Comparison of ENCODE assay signal across 13 cellular contexts in the genomic region with DNA sequence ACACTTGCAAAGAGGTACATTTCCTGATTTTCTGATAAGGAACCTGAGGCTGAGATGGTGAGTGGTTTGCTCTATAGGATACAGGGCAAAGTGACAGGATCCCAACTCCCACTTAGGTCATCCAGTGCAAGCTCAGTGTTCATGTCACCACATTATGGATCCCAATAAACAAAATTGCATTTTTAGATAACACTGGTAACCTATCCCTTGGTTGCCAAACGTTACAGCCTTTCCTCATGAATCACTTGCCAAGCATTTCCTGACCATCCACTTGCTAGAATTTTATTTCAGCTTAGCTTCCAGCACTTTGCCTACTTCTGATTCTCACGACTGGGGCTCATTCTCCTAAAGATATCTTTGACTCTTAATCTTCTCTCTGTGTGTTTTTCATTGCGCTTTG.
A peak's percentile ranks its signal among the peaks of the same experiment; 100 is the strongest.
DNase-seq lines count a peak whose midpoint lies in the region; ATAC-seq, FAIRE-seq and TF ChIP-seq lines count a peak whose summit lies in the region.
"Had no signal": no experiment of that assay in that cellular context is flagged by ENCODE, and none has a peak within 500 bp of the region (broad histone marks: within the 10 kb centered on the region; RNA-seq: fewer than 3 reads in every experiment).

No MANE protein-coding gene starts in this region.

- H2BK12ac ChIP-seq in H1 (ENCODE audit: low read depth, low read length), result no peak overlapping the region

- WGBS in H1 (ENCODE audit: extremely low coverage in 1 of 2, insufficient coverage in 1 of 2, insufficient read length in 1 of 2, insufficient replicate concordance in 2 of 2, low coverage in 1 of 2, low lambda C conversion rate in 2 of 2, missing lambda C conversion rate in 1 of 2), 2 experiments, result 88% methylated on average over 3 of the region's 3 CpGs; no CpG with 5 or more reads in 1 of the 2 experiments

- no peaks in the 10 kb centered on the region for H3K4me1 Mint-ChIP-seq in activated CD4-positive, alpha-beta memory T cell treated with anti-CD3 and anti-CD28 coated beads for 36 hours (ENCODE audit: low read depth)

- no peak overlapping the region for H3K9ac ChIP-seq in H1 (replicated peaks in 1 of 4; ENCODE audit: extremely low read depth in 1 of 4, low read depth in 3 of 4, low read length in 3 of 4)

- H3K4me3 Mint-ChIP-seq in activated CD4-positive, alpha-beta memory T cell treated with anti-CD3 and anti-CD28 coated beads for 36 hours, result no peak overlapping the region
- H3K4me3 Mint-ChIP-seq: activated naive CD8-positive, alpha-beta T cell; CD4-positive, alpha-beta T cell had no signal

- H3K27me3 Mint-ChIP-seq in activated CD4-positive, alpha-beta memory T cell treated with anti-CD3 and anti-CD28 coated beads for 36 hours, result no peaks in the 10 kb centered on the region
- H3K27me3 Mint-ChIP-seq: activated naive CD8-positive, alpha-beta T cell; CD4-positive, alpha-beta T cell had no signal

- H3K9me3 Mint-ChIP-seq in activated CD4-positive, alpha-beta memory T cell treated with anti-CD3 and anti-CD28 coated beads for 36 hours, result peaks cover 2% of the 10 kb centered on the region

- H3K79me2 ChIP-seq in H1 (ENCODE audit: control insufficient read depth in 1 of 2, insufficient read depth in 2 of 2, low read length in 2 of 2), result no peaks in the 10 kb centered on the region
- no peaks in the 10 kb centered on the region for H3K79me2 ChIP-seq in osteoblast (ENCODE audit: insufficient read depth, low read length)

- no peak overlapping the region for H3K23ac ChIP-seq in H1 (ENCODE audit: insufficient read length)

- intact Hi-C loops in activated CD4-positive, alpha-beta memory T cell treated with anti-CD3 and anti-CD28 coated beads for 36 hours (cut with micrococcal nuclease), result no loop called here

- H4K91ac ChIP-seq in H1 (replicated peaks; ENCODE audit: insufficient read length, low read length), result no peak overlapping the region

- TF ChIP-seq RAD21 in H1 (IDR thresholded peaks at IDR 0.05 in 1 of 2, conservative IDR thresholded peaks at IDR 0.05 in 1 of 2; ENCODE audit: low read depth in 2 of 2, low read length in 2 of 2), result no peak

- H3K27me3 ChIP-seq in H1 (replicated peaks in 1 of 4; ENCODE audit: control insufficient read depth in 3 of 4, extremely low read depth in 1 of 4, insufficient read depth in 3 of 4, low read length in 3 of 4) (no peaks in the 10 kb centered on the region), osteoblast (ENCODE audit: insufficient read depth, low read length) (no peaks in the 10 kb centered on the region)

- peak; percentile 67 for DNase-seq in Daoy (ENCODE audit: low read depth)
- peak; percentile 68 for DNase-seq in RCC 7860 (ENCODE audit: low spot score)
- no peak for DNase-seq in H1 (ENCODE audit: low read depth in 1 of 2, low spot score in 2 of 2)
- peak; percentile 44 for DNase-seq in osteoblast (ENCODE audit: insufficient read length, low spot score, missing footprints)
- no peak for DNase-seq in putamen (ENCODE audit: low spot score)
- DNase-seq in activated CD4-positive, alpha-beta memory T cell treated with anti-CD3 and anti-CD28 coated beads for 36 hours, result no peak
- DNase-seq: CD4-positive, alpha-beta T cell; islet precursor cell; stimulated activated CD4-positive, alpha-beta T cell treated with anti-CD3 and anti-CD28 coated beads, Interleukin-2, amount 100 ng/mL, for 48 hours had no signal

- H3K36me3 ChIP-seq in H1 (ENCODE audit: control insufficient read depth in 2 of 4, insufficient read depth in 4 of 4, low read length in 3 of 4) (no peaks in the 10 kb centered on the region), osteoblast (ENCODE audit: insufficient read depth, low read length) (no peaks in the 10 kb centered on the region)

- H3K4me3 ChIP-seq in H1 (ENCODE audit: extremely low read depth in 1 of 4, insufficient read depth in 2 of 4, low read depth in 3 of 4, low read length in 4 of 4) (no peak overlapping the region), osteoblast (ENCODE audit: insufficient read depth, low read length) (no peak overlapping the region)

- H4K5ac ChIP-seq in H1 (ENCODE audit: insufficient read length, low read depth, low read length), result no peak overlapping the region

- peaks cover 23% of the 10 kb centered on the region for H3K36me3 Mint-ChIP-seq in activated CD4-positive, alpha-beta memory T cell treated with anti-CD3 and anti-CD28 coated beads for 36 hours

- no peak overlapping the region for H2AK5ac ChIP-seq in H1 (ENCODE audit: low read depth, low read length)

- H4K20me1 ChIP-seq in H1 (replicated peaks in 1 of 2; ENCODE audit: control insufficient read depth in 1 of 2, insufficient read depth in 2 of 2, low read length in 2 of 2) (no peaks in the 10 kb centered on the region), osteoblast (ENCODE audit: insufficient read depth, low read length) (no peaks in the 10 kb centered on the region)

- H3K79me1 ChIP-seq in H1 (ENCODE audit: low read depth, low read length), result no peaks in the 10 kb centered on the region

- no peak overlapping the region for H4K8ac ChIP-seq in H1 (ENCODE audit: extremely low read depth, insufficient read depth, low read length)

- H2AFZ ChIP-seq in H1 (ENCODE audit: low read length), result no peak overlapping the region
- no peak overlapping the region for H2AFZ ChIP-seq in osteoblast (ENCODE audit: low read length)

- H3K23me2 ChIP-seq in H1 (ENCODE audit: low read depth, low read length), result no peaks in the 10 kb centered on the region

- no peak overlapping the region for H3K14ac ChIP-seq in H1 (ENCODE audit: insufficient read length)

- no peak overlapping the region for H2BK15ac ChIP-seq in H1 (ENCODE audit: low read length)

- CTCF ChIA-PET in H1 (lab: Charles Lee; ENCODE audit: partially characterized antibody), result no interaction called here
- CTCF ChIA-PET in activated CD4-positive, alpha-beta memory T cell treated with anti-CD3 and anti-CD28 coated beads for 36 hours (lab: Charles Lee), result no interaction called here

- ATAC-seq in HG03108 (IDR thresholded peaks at IDR 0.05; ENCODE audit: unreplicated experiment) (no peak), HG02798 (IDR thresholded peaks at IDR 0.05; ENCODE audit: poor library complexity, unreplicated experiment) (no peak)
- ATAC-seq: SK-N-SH treated with all-trans-retinoic acid at 6 μM for 48 hours had no signal

- no peak overlapping the region for H3K4ac ChIP-seq in H1 (replicated peaks; ENCODE audit: insufficient read length, low read depth, low read length)

- H3K4me1 ChIP-seq in H1 (replicated peaks in 1 of 4; ENCODE audit: control insufficient read depth in 3 of 4, insufficient read depth in 4 of 4, low read length in 3 of 4) (no peaks in the 10 kb centered on the region), osteoblast (ENCODE audit: insufficient read depth, low read length) (peaks cover 6% of the 10 kb centered on the region)

- TF ChIP-seq POLR2A in H1 (IDR thresholded peaks at IDR 0.05; ENCODE audit: control extremely low read depth in 1 of 2, low read depth in 2 of 2, low read length in 2 of 2), result no peak

- no peak overlapping the region for H3K27ac Mint-ChIP-seq in activated CD4-positive, alpha-beta memory T cell treated with anti-CD3 and anti-CD28 coated beads for 36 hours
- H3K27ac Mint-ChIP-seq: activated naive CD8-positive, alpha-beta T cell; CD4-positive, alpha-beta T cell had no signal

- no peak overlapping the region for H2BK5ac ChIP-seq in H1 (ENCODE audit: low read depth, low read length)

- H3K9me3 ChIP-seq in H1 (ENCODE audit: insufficient read depth in 2 of 2, low read depth in 1 of 2, low read length in 1 of 2) (peaks cover 0 to 4% of the 10 kb centered on the region in 2 experiments; a peak in 2 of 4 replicates), osteoblast (ENCODE audit: low read depth, low read length) (no peaks in the 10 kb centered on the region)

- H2BK20ac ChIP-seq in H1 (ENCODE audit: low read length), result no peak overlapping the region

- no peak overlapping the region for H3K18ac ChIP-seq in H1 (ENCODE audit: extremely low read depth, low read length)

- TF ChIP-seq EP300 in H1 (IDR thresholded peaks at IDR 0.05; ENCODE audit: borderline replicate concordance in 1 of 2, low read depth in 2 of 2, low read length in 2 of 2), result no peak

- no peak for TF ChIP-seq CTCF in H1 (IDR thresholded peaks at IDR 0.05; ENCODE audit: control extremely low read depth in 1 of 3, insufficient read depth in 1 of 3, low read depth in 1 of 3, low read length in 3 of 3)
- TF ChIP-seq CTCF in osteoblast (IDR thresholded peaks at IDR 0.05; ENCODE audit: extremely low read depth, low read depth, low read length), result no peak

- no peak overlapping the region for H2BK120ac ChIP-seq in H1 (replicated peaks; ENCODE audit: low read depth, low read length)

- no peak overlapping the region for H3K56ac ChIP-seq in H1 (replicated peaks; ENCODE audit: insufficient read length, low read depth, low read length)

- H3K27ac ChIP-seq in H1 (ENCODE audit: low read depth, low read length), result no peak overlapping the region
- H3K27ac ChIP-seq in osteoblast (ENCODE audit: low read depth, low read length), result peak overlapping the region; percentile 57

- POLR2A ChIA-PET in H1 (lab: Charles Lee; ENCODE audit: partially characterized antibody), result no interaction called here
- POLR2A ChIA-PET in activated CD4-positive, alpha-beta memory T cell treated with anti-CD3 and anti-CD28 coated beads for 36 hours (lab: Charles Lee), result no interaction called here

- FAIRE-seq in RCC 7860 (lab: Jason Lieb, UNC), result peak; percentile 61
- peak; percentile 45 for FAIRE-seq in H1 (lab: Jason Lieb, UNC)

- no peak overlapping the region for H3K4me2 ChIP-seq in H1 (ENCODE audit: insufficient read depth in 1 of 2, low read depth in 2 of 2, low read length in 2 of 2)
- H3K4me2 ChIP-seq in osteoblast (ENCODE audit: insufficient read depth, low read length), result peak overlapping the region; percentile 49

TF ChIP-seq in H1, 55 proteins besides CTCF, POLR2A, EP300 and RAD21 (continues in another document):
- TF ChIP-seq, protein P1, sequence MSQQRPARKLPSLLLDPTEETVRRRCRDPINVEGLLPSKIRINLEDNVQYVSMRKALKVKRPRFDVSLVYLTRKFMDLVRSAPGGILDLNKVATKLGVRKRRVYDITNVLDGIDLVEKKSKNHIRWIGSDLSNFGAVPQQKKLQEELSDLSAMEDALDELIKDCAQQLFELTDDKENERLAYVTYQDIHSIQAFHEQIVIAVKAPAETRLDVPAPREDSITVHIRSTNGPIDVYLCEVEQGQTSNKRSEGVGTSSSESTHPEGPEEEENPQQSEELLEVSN (IDR thresholded peaks at IDR 0.05), result no peak
- TF ChIP-seq HDAC2 (IDR thresholded peaks at IDR 0.05; ENCODE audit: borderline replicate concordance in 1 of 2, low read depth in 2 of 2, low read length in 2 of 2) (no peak), GABPA (IDR thresholded peaks at IDR 0.05; ENCODE audit: borderline replicate concordance, insufficient read depth, low read length) (no peak), CEBPB (IDR thresholded peaks at IDR 0.05; ENCODE audit: low read depth, low read length) (no peak), NRF1 (IDR thresholded peaks at IDR 0.05; ENCODE audit: low read depth, low read length) (no peak), FOSL1 (IDR thresholded peaks at IDR 0.05; ENCODE audit: insufficient read depth, low read depth, low read length) (no peak), SAP30 (IDR thresholded peaks at IDR 0.05; ENCODE audit: insufficient read depth, insufficient replicate concordance, low read length) (no peak), BCL11A (IDR thresholded peaks at IDR 0.05; ENCODE audit: low read depth in 2 of 2, low read length in 2 of 2) (no peak), ASH2L (IDR thresholded peaks at IDR 0.05; ENCODE audit: low read length) (no peak)

Comparison
In these comparisons a context has a peak if more than half of its experiments do, and no peak if none do; other contexts are left out.
1. DNase-seq: peak in Daoy (single experiment), RCC 7860 (single experiment) and osteoblast (single experiment); none in H1 (0 of 2), putamen (single experiment) and activated CD4-positive, alpha-beta memory T cell treated with anti-CD3 and anti-CD28 coated beads for 36 hours (single experiment).